In genomic region chr3:132253262-132253878, GRCh38 we compare ENCODE assay signal across 1 cellular context.
TF ChIP-seq lines count a peak whose summit lies in the region.

No MANE protein-coding gene starts in this region.

TF ChIP-seq in liver, 16 proteins besides CTCF, POLR2A, EP300 and RAD21 (continued from another document):
- TF ChIP-seq REST (IDR thresholded peaks at IDR 0.05): no peak
- no peak for TF ChIP-seq MAX (IDR thresholded peaks at IDR 0.05)
- no peak for TF ChIP-seq JUND (IDR thresholded peaks at IDR 0.05)
- TF ChIP-seq YY1 (IDR thresholded peaks at IDR 0.05): no peak
- TF ChIP-seq ZBTB33 (IDR thresholded peaks at IDR 0.05): no peak
- TF ChIP-seq TAF1 (conservative IDR thresholded peaks at IDR 0.05): no peak
